In genomic region chr11:28123151-28123571, GRCh38 we compare ENCODE assay signal across 2 cellular contexts.
TF ChIP-seq lines count a peak whose summit lies in the region.

No MANE protein-coding gene starts in this region.

TF ChIP-seq in IMR-90, 13 proteins besides CTCF, POLR2A, EP300 and RAD21:
- TF ChIP-seq RFX5 (IDR thresholded peaks at IDR 0.05; ENCODE audit: low read depth, low read length) (no peak), FOS (IDR thresholded peaks at IDR 0.05; ENCODE audit: low read depth, low read length) (peak; percentile 81; the same call in 1 of the 2 replicates), CEBPB (IDR thresholded peaks at IDR 0.05; ENCODE audit: low read depth, low read length) (peak; percentile 30; the same call in 1 of the 2 replicates)

TF ChIP-seq in K562, 482 proteins besides CTCF, POLR2A, EP300 and RAD21:
- TF ChIP-seq PHF21A (IDR thresholded peaks at IDR 0.05; ENCODE audit: borderline replicate concordance, low read depth) (no peak), ZNF41 (CRISPR knock-in tag; conservative IDR thresholded peaks at IDR 0.05) (no peak), DEAF1 (CRISPR knock-in tag; IDR thresholded peaks at IDR 0.05) (no peak), GATAD2A (IDR thresholded peaks at IDR 0.05) (no peak), BMI1 (IDR thresholded peaks at IDR 0.05; ENCODE audit: low read length) (no peak), NFATC3 (IDR thresholded peaks at IDR 0.05) (no peak), RBM25 (IDR thresholded peaks at IDR 0.05; ENCODE audit: low read depth, low read length, severe bottlenecking) (no peak), CUX1 (CRISPR knock-in tag; IDR thresholded peaks at IDR 0.05) (no peak)
